Comparison of ENCODE assay signal across 11 cellular contexts in genomic region chr1:155962599-155963211, GRCh38. TPM values are rescaled to one million over a fixed set of nuclear protein-coding genes. Genes with fewer than 3 reads are reported as not detected.
DNase-seq lines count a peak whose midpoint lies in the region; ATAC-seq and TF ChIP-seq lines count a peak whose summit lies in the region.
"Had no signal": no experiment of that assay in that cellular context is flagged by ENCODE, and none has a peak within 500 bp of the region (broad histone marks: within the 10 kb centered on the region; RNA-seq: fewer than 3 reads in every experiment).

No MANE protein-coding gene starts in this region.

- H3K4ac ChIP-seq in mesendoderm (ENCODE audit: low read depth, low read length), result no peak overlapping the region

- H2BK120ac ChIP-seq in mesendoderm (ENCODE audit: low read depth, low read length), result no peak overlapping the region

- no CpG with 5 or more reads among the region's 18 CpGs for whole genome bisulfite sequencing in mesendoderm (ENCODE audit: extremely low coverage, insufficient coverage, low lambda C conversion rate)

- no peak overlapping the region for H2BK15ac ChIP-seq in mesendoderm (replicated peaks; ENCODE audit: low read depth)

- no peaks in the 10 kb centered on the region for H3K27me3 Mint-ChIP-seq in Calu3 (ENCODE audit: unreplicated experiment)
- no peaks in the 10 kb centered on the region for H3K27me3 Mint-ChIP-seq in activated CD4-positive, alpha-beta memory T cell treated with anti-CD3 and anti-CD28 coated beads for 36 hours
- H3K27me3 Mint-ChIP-seq in glutamatergic neuron (ENCODE audit: unreplicated experiment), result peaks cover 6% of the 10 kb centered on the region

- DNase-seq in Calu3 (peak; percentile 68), fibroblast of pulmonary artery (ENCODE audit: low read depth) (peak; percentile 47), renal cortical epithelial cell (ENCODE audit: low read depth) (peak; percentile 64), glutamatergic neuron (no peak), mesendoderm (no peak)
- no peak for DNase-seq in activated CD4-positive, alpha-beta memory T cell treated with anti-CD3 and anti-CD28 coated beads for 36 hours
- DNase-seq in activated CD4-positive, alpha-beta T cell treated with anti-CD3 and anti-CD28 coated beads, Interleukin-2, amount 50 U/mL, for 48 hours, result no peak
- DNase-seq: NCI-H2029 had no signal

- H3K27ac ChIP-seq in mesendoderm (ENCODE audit: low read depth, low read length), result no peak overlapping the region
- H3K27ac ChIP-seq: right lobe of liver had no signal

- H3K36me3 ChIP-seq in mesendoderm (ENCODE audit: control insufficient read depth, insufficient read depth, low read length), result peaks cover 30% of the 10 kb centered on the region

- CTCF ChIA-PET in Calu3 (lab: Charles Lee), result interaction anchor here (0.6 to 1.5 kb wide), 7 partner anchors 8 to 110 kb away, joined by 3 to 8 read pairs (median 4); partner anchors contain the start of gene ARHGEF2
- CTCF ChIA-PET in activated CD4-positive, alpha-beta memory T cell treated with anti-CD3 and anti-CD28 coated beads for 36 hours (lab: Charles Lee), result interaction anchor here (0.6 to 1.5 kb wide), 3 partner anchors 12 to 1976 kb away, joined by 3 to 5 read pairs (median 3); partner anchors contain the start of gene RAB13

- no peak overlapping the region for H2BK5ac ChIP-seq in mesendoderm (ENCODE audit: low read length)

- no TSS peak for BruUV-seq in Calu3 (replicated peaks; lab: Mats Ljungman, UMichigan)

- intact Hi-C loops in Calu3 (cut with micrococcal nuclease; ENCODE audit: unreplicated experiment), result loop anchor here (2.0 kb wide), 1 partner anchor 26 kb away; no protein-coding TSS in a partner anchor
- intact Hi-C loops in activated CD4-positive, alpha-beta memory T cell treated with anti-CD3 and anti-CD28 coated beads for 36 hours (cut with micrococcal nuclease), result no loop called here

- TF ChIP-seq CTCF in Calu3 (IDR thresholded peaks at IDR 0.05; ENCODE audit: unreplicated experiment) (no peak), fibroblast of pulmonary artery (IDR thresholded peaks at IDR 0.05; ENCODE audit: low read length, missing control alignments) (no peak), glutamatergic neuron (IDR thresholded peaks at IDR 0.05; ENCODE audit: partially characterized antibody, unreplicated experiment) (no peak)

- no peak overlapping the region for H3K23ac ChIP-seq in mesendoderm (ENCODE audit: low read length)

- no peak overlapping the region for H3K18ac ChIP-seq in mesendoderm (ENCODE audit: low read length)

- no peak overlapping the region for H3K9ac ChIP-seq in mesendoderm (ENCODE audit: low read length)

- no peak overlapping the region for H3K4me2 ChIP-seq in mesendoderm (ENCODE audit: low read length)

- no peak overlapping the region for H4K8ac ChIP-seq in mesendoderm (ENCODE audit: low read depth, low read length)

- no peak overlapping the region for H2AK5ac ChIP-seq in mesendoderm (ENCODE audit: low read length)

- H3K4me3 ChIP-seq in fibroblast of pulmonary artery (replicated peaks; ENCODE audit: low read depth, low read length) (no peak overlapping the region), mesendoderm (ENCODE audit: low read length) (no peak overlapping the region)
- H3K4me3 ChIP-seq: right lobe of liver had no signal

- H3K9me3 Mint-ChIP-seq in Calu3 (ENCODE audit: low read depth, unreplicated experiment) (no peaks in the 10 kb centered on the region), glutamatergic neuron (ENCODE audit: unreplicated experiment) (peaks cover 7% of the 10 kb centered on the region)
- no peaks in the 10 kb centered on the region for H3K9me3 Mint-ChIP-seq in activated CD4-positive, alpha-beta memory T cell treated with anti-CD3 and anti-CD28 coated beads for 36 hours
- H3K9me3 Mint-ChIP-seq: T-helper 2 cell treated with Interferon-gamma antibody and Interleukin-4, amounts not matched to agents 5 μg/mL and 100 μg/mL, for 36 hours had no signal

- no peak for ATAC-seq in HG03095 (IDR thresholded peaks at IDR 0.05; ENCODE audit: unreplicated experiment)

- H3K4me3 Mint-ChIP-seq in Calu3 (ENCODE audit: low read depth, unreplicated experiment) (peak overlapping the region; percentile 66), glutamatergic neuron (ENCODE audit: unreplicated experiment) (no peak overlapping the region)
- H3K4me3 Mint-ChIP-seq in activated CD4-positive, alpha-beta memory T cell treated with anti-CD3 and anti-CD28 coated beads for 36 hours, result no peak overlapping the region
- H3K4me3 Mint-ChIP-seq: T-helper 2 cell treated with Interferon-gamma antibody and Interleukin-4, amounts not matched to agents 5 μg/mL and 100 μg/mL, for 36 hours had no signal

- H3K27me3 ChIP-seq in mesendoderm (ENCODE audit: insufficient read depth, low read length, poor library complexity), result no peaks in the 10 kb centered on the region
- H3K27me3 ChIP-seq: right lobe of liver had no signal

- no peak overlapping the region for H3K27ac Mint-ChIP-seq in Calu3 (ENCODE audit: unreplicated experiment)
- peak overlapping the region; percentile 75 for H3K27ac Mint-ChIP-seq in activated CD4-positive, alpha-beta memory T cell treated with anti-CD3 and anti-CD28 coated beads for 36 hours
- H3K27ac Mint-ChIP-seq in glutamatergic neuron (ENCODE audit: unreplicated experiment), result no peak overlapping the region

- H3K56ac ChIP-seq in mesendoderm (ENCODE audit: low read length), result no peak overlapping the region

- POLR2A ChIA-PET in activated CD4-positive, alpha-beta memory T cell treated with anti-CD3 and anti-CD28 coated beads for 36 hours (lab: Charles Lee), result no interaction called here

- H3K79me2 ChIP-seq in mesendoderm (ENCODE audit: control insufficient read depth, insufficient read depth, low read length), result no peaks in the 10 kb centered on the region

- H3K79me1 ChIP-seq in mesendoderm (ENCODE audit: low read length), result peaks cover 11% of the 10 kb centered on the region

- H4K5ac ChIP-seq in mesendoderm (ENCODE audit: low read length), result no peak overlapping the region

- H3K4me1 ChIP-seq in mesendoderm (ENCODE audit: control insufficient read depth, low read depth, low read length), result no peaks in the 10 kb centered on the region

- H3K36me3 Mint-ChIP-seq in Calu3 (ENCODE audit: insufficient read depth, unreplicated experiment) (peaks cover 79% of the 10 kb centered on the region), glutamatergic neuron (ENCODE audit: unreplicated experiment) (no peaks in the 10 kb centered on the region)
- peaks cover 57% of the 10 kb centered on the region for H3K36me3 Mint-ChIP-seq in activated CD4-positive, alpha-beta memory T cell treated with anti-CD3 and anti-CD28 coated beads for 36 hours

- peaks cover 34% of the 10 kb centered on the region for H3K4me1 Mint-ChIP-seq in Calu3 (ENCODE audit: low read depth, unreplicated experiment)
- peaks cover 21% of the 10 kb centered on the region for H3K4me1 Mint-ChIP-seq in activated CD4-positive, alpha-beta memory T cell treated with anti-CD3 and anti-CD28 coated beads for 36 hours (ENCODE audit: low read depth)
- peaks cover 7% of the 10 kb centered on the region for H3K4me1 Mint-ChIP-seq in glutamatergic neuron (ENCODE audit: low read depth, unreplicated experiment)

RNA-seq across cellular contexts. Expression of gene ARHGEF2, which starts 15.6 kb away (rescaled TPM):
- total RNA-seq in Calu3 (2022), result 69.2 and 97.6 TPM in 2 replicates
- 100 to 1,000 TPM; 165 to 174 TPM for total RNA-seq in activated CD4-positive, alpha-beta memory T cell treated with anti-CD3 and anti-CD28 coated beads for 36 hours
- total RNA-seq in renal cortical epithelial cell, result 36.8 and 53.6 TPM in 2 replicates
- total RNA-seq in glutamatergic neuron (ENCODE audit: unreplicated experiment), result 222 TPM
- polyA plus RNA-seq in mesendoderm (2013, experiment 1 of 2), result 28.6 TPM
- 27.5 TPM for polyA plus RNA-seq in mesendoderm (2013, experiment 2 of 2)

RNA-seq across cellular contexts. Expression of gene RXFP4, which starts 21.3 kb away (rescaled TPM):
- not detected in 2 replicates for total RNA-seq in Calu3 (2022)
- not detected for total RNA-seq in activated CD4-positive, alpha-beta memory T cell treated with anti-CD3 and anti-CD28 coated beads for 36 hours
- not detected in 2 replicates for total RNA-seq in renal cortical epithelial cell
- not detected for total RNA-seq in glutamatergic neuron (ENCODE audit: unreplicated experiment)
- not detected for polyA plus RNA-seq in mesendoderm (2013, experiment 1 of 2)
- polyA plus RNA-seq in mesendoderm (2013, experiment 2 of 2), result not detected
- total RNA-seq: right lobe of liver had no signal

RNA-seq across cellular contexts. Expression of gene KHDC4, which starts 28.5 kb away (rescaled TPM):
- total RNA-seq in Calu3 (2022), result 99.3 and 107 TPM in 2 replicates
- total RNA-seq in activated CD4-positive, alpha-beta memory T cell treated with anti-CD3 and anti-CD28 coated beads for 36 hours, result 10 to 100 TPM; 66.1 to 70.2 TPM
- total RNA-seq in renal cortical epithelial cell, result 16.8 and 39.1 TPM in 2 replicates
- total RNA-seq in glutamatergic neuron (ENCODE audit: unreplicated experiment), result 51.8 TPM
- 21.5 TPM for polyA plus RNA-seq in mesendoderm (2013, experiment 1 of 2)
- 21.5 TPM for polyA plus RNA-seq in mesendoderm (2013, experiment 2 of 2)

RNA-seq across cellular contexts. Expression of gene RIT1, which starts 51.6 kb away (rescaled TPM):
- 34.4 and 34.7 TPM in 2 replicates for total RNA-seq in Calu3 (2022)
- 10 to 100 TPM; 19.1 to 21.1 TPM for total RNA-seq in activated CD4-positive, alpha-beta memory T cell treated with anti-CD3 and anti-CD28 coated beads for 36 hours
- total RNA-seq in renal cortical epithelial cell, result 38.4 and 88.2 TPM in 2 replicates
- total RNA-seq in glutamatergic neuron (ENCODE audit: unreplicated experiment), result 35.9 TPM
- 10.1 TPM for polyA plus RNA-seq in mesendoderm (2013, experiment 1 of 2)
- polyA plus RNA-seq in mesendoderm (2013, experiment 2 of 2), result 9.6 TPM

RNA-seq across cellular contexts. Expression of gene SSR2, which starts 58.0 kb away (rescaled TPM):
- total RNA-seq in Calu3 (2022), result 215 and 246 TPM in 2 replicates
- total RNA-seq in activated CD4-positive, alpha-beta memory T cell treated with anti-CD3 and anti-CD28 coated beads for 36 hours, result 100 to 1,000 TPM; 171 to 175 TPM
- 366 and 540 TPM in 2 replicates for total RNA-seq in renal cortical epithelial cell
- total RNA-seq in glutamatergic neuron (ENCODE audit: unreplicated experiment), result 199 TPM
- polyA plus RNA-seq in mesendoderm (2013, experiment 1 of 2), result 289 TPM
- 291 TPM for polyA plus RNA-seq in mesendoderm (2013, experiment 2 of 2)

Comparison
In these comparisons a context has a peak if more than half of its experiments do, and no peak if none do; other contexts are left out.
1. DNase-seq: peak in Calu3 (single experiment), fibroblast of pulmonary artery (single experiment) and renal cortical epithelial cell (single experiment); none in activated CD4-positive, alpha-beta memory T cell treated with anti-CD3 and anti-CD28 coated beads for 36 hours (single experiment), glutamatergic neuron (single experiment), mesendoderm (single experiment) and activated CD4-positive, alpha-beta T cell treated with anti-CD3 and anti-CD28 coated beads, Interleukin-2, amount 50 U/mL, for 48 hours (0 of 2).